Comparison of ENCODE assay signal across 15 cellular contexts in the genomic region with DNA sequence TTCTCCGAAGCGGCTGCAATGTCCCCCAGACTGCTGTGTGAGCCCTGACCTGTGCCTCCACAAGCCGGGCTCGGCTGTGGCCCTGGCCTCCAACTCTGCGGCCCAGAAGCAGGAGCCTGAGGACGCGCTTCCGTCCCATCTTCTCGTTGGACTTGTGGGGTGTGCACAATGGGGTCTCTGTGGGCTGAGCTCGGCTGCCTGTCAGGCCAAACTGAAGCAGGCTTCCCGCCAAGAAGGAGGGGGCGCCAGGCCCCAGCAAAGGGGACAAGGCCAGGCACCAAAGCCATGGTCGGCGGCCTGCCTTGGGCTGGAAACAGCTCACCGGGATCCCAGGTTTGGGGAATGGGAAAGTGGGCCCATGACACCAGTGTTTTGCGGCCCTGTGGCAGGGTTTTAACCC. TPM values are rescaled to one million over a fixed set of nuclear protein-coding genes. Genes with fewer than 3 reads are reported as not detected.
DNase-seq lines count a peak whose midpoint lies in the region; ATAC-seq and TF ChIP-seq lines count a peak whose summit lies in the region.
"Had no signal": no experiment of that assay in that cellular context is flagged by ENCODE, and none has a peak within 500 bp of the region (broad histone marks: within the 10 kb centered on the region; RNA-seq: fewer than 3 reads in every experiment).

No MANE protein-coding gene starts in this region.

- H3K4me3 ChIP-seq in spleen = peak overlapping the region in 4 of 8 donors; percentile 4 to 60 (median 8)
- H3K4me3 ChIP-seq: suprapubic skin had no signal

- DNase-seq in activated CD4-positive, alpha-beta T cell treated with anti-CD3 and anti-CD28 coated beads for 36 hours = no peak
- DNase-seq in activated CD4-positive, alpha-beta T cell treated with anti-CD3 and anti-CD28 coated beads, Interleukin-2, amount 50 U/mL, for 1 hour = no peak
- no peak for DNase-seq in activated CD8-positive, alpha-beta T cell treated with anti-CD3 and anti-CD28 coated beads, Interleukin-2, amount 10 ng/mL, durations not matched to agents 7 days and 5 days
- DNase-seq in globus pallidus (ENCODE audit: low spot score) (peak; percentile 72), spleen (no peak), cerebellum (ENCODE audit: low spot score) (no peak), foreskin melanocyte (no peak), NCI-H69 (lab: John Stamatoyannopoulos, UW) (no peak)
- DNase-seq: 8988T; activated CD4-positive, alpha-beta T cell treated with anti-CD3 and anti-CD28 coated beads for 4 hours; activated gamma-delta T cell treated with Interleukin-2 at 50 U/mL for 16 hours; immature natural killer cell; NCI-H345; PC-3 had no signal

- peaks cover 38% of the 10 kb centered on the region for H3K36me3 Mint-ChIP-seq in activated CD4-positive, alpha-beta T cell treated with anti-CD3 and anti-CD28 coated beads for 36 hours (ENCODE audit: low read depth)
- H3K36me3 Mint-ChIP-seq in activated CD8-positive, alpha-beta T cell treated with anti-CD3 and anti-CD28 coated beads, Interleukin-2, amount 10 ng/mL, durations not matched to agents 7 days and 5 days (ENCODE audit: low read depth) = peaks cover 54% of the 10 kb centered on the region

- H3K27ac Mint-ChIP-seq in activated CD4-positive, alpha-beta T cell treated with anti-CD3 and anti-CD28 coated beads for 36 hours = peak overlapping the region; percentile 43
- peak overlapping the region; percentile 46 for H3K27ac Mint-ChIP-seq in activated CD8-positive, alpha-beta T cell treated with anti-CD3 and anti-CD28 coated beads, Interleukin-2, amount 10 ng/mL, durations not matched to agents 7 days and 5 days

- ATAC-seq in activated CD4-positive, alpha-beta T cell treated with anti-CD3 and anti-CD28 coated beads for 36 hours = no peak
- no peak for ATAC-seq in activated CD8-positive, alpha-beta T cell treated with anti-CD3 and anti-CD28 coated beads, Interleukin-2, amount 10 ng/mL, durations not matched to agents 7 days and 5 days
- ATAC-seq: PC-3 had no signal

- TF ChIP-seq CTCF in spleen (IDR thresholded peaks at IDR 0.05 in 8 of 11, conservative IDR thresholded peaks at IDR 0.05 in 3 of 11) = no peak

- no peaks in the 10 kb centered on the region for H3K9me3 Mint-ChIP-seq in activated CD4-positive, alpha-beta T cell treated with anti-CD3 and anti-CD28 coated beads for 36 hours (ENCODE audit: low read depth)
- no peaks in the 10 kb centered on the region for H3K9me3 Mint-ChIP-seq in activated CD8-positive, alpha-beta T cell treated with anti-CD3 and anti-CD28 coated beads, Interleukin-2, amount 10 ng/mL, durations not matched to agents 7 days and 5 days (ENCODE audit: insufficient read depth)
- H3K9me3 Mint-ChIP-seq: immature natural killer cell had no signal

- H3K9me3 ChIP-seq in spleen = no peaks in the 10 kb centered on the region
- H3K9me3 ChIP-seq: suprapubic skin had no signal

- H3K4me1 ChIP-seq in spleen = peaks cover 62 to 90% (median 83%) of the 10 kb centered on the region in 6 donors

- peaks cover 70% of the 10 kb centered on the region for H3K4me1 Mint-ChIP-seq in activated CD4-positive, alpha-beta T cell treated with anti-CD3 and anti-CD28 coated beads for 36 hours
- H3K4me1 Mint-ChIP-seq in activated CD8-positive, alpha-beta T cell treated with anti-CD3 and anti-CD28 coated beads, Interleukin-2, amount 10 ng/mL, durations not matched to agents 7 days and 5 days (ENCODE audit: low read depth) = peaks cover 72% of the 10 kb centered on the region

- no peak overlapping the region for H3K4me3 Mint-ChIP-seq in activated CD4-positive, alpha-beta T cell treated with anti-CD3 and anti-CD28 coated beads for 36 hours
- H3K4me3 Mint-ChIP-seq in activated CD8-positive, alpha-beta T cell treated with anti-CD3 and anti-CD28 coated beads, Interleukin-2, amount 10 ng/mL, durations not matched to agents 7 days and 5 days = no peak overlapping the region

- H3K27ac ChIP-seq in spleen = peak overlapping the region; percentile 85 to 100 (median 96)

- intact Hi-C loops in activated CD4-positive, alpha-beta T cell treated with anti-CD3 and anti-CD28 coated beads for 36 hours (cut with DNase I, micrococcal nuclease) = no loop called here
- intact Hi-C loops in spleen (cut with DNase I; ENCODE audit: low total_unique reads) = no loop called here

- peaks cover 0 to 51% (median 16%) of the 10 kb centered on the region in 6 donors for H3K36me3 ChIP-seq in spleen

- no peaks in the 10 kb centered on the region for H3K27me3 ChIP-seq in spleen (replicated peaks in 1 of 7)
- H3K27me3 ChIP-seq: suprapubic skin had no signal

- no peak for TF ChIP-seq POLR2A in spleen (IDR thresholded peaks at IDR 0.05)

- POLR2A ChIA-PET in activated CD4-positive, alpha-beta T cell treated with anti-CD3 and anti-CD28 coated beads for 36 hours (lab: Charles Lee) = no interaction called here
- POLR2A ChIA-PET in activated CD8-positive, alpha-beta T cell treated with anti-CD3 and anti-CD28 coated beads, Interleukin-2, amount 10 ng/mL, durations not matched to agents 7 days and 5 days (lab: Charles Lee) = interaction anchor here (1.6 kb wide), 1 partner anchor 9 kb away, joined by 8 read pairs; no protein-coding TSS in a partner anchor

- no peaks in the 10 kb centered on the region for H3K27me3 Mint-ChIP-seq in activated CD4-positive, alpha-beta T cell treated with anti-CD3 and anti-CD28 coated beads for 36 hours
- no peaks in the 10 kb centered on the region for H3K27me3 Mint-ChIP-seq in activated CD8-positive, alpha-beta T cell treated with anti-CD3 and anti-CD28 coated beads, Interleukin-2, amount 10 ng/mL, durations not matched to agents 7 days and 5 days (ENCODE audit: low read depth)

- CTCF ChIA-PET in activated CD4-positive, alpha-beta T cell treated with anti-CD3 and anti-CD28 coated beads for 36 hours (lab: Charles Lee) = interaction anchor here (3.6 kb wide), 1 partner anchor 12 kb away, joined by 14 read pairs; no protein-coding TSS in a partner anchor
- CTCF ChIA-PET in activated CD8-positive, alpha-beta T cell treated with anti-CD3 and anti-CD28 coated beads, Interleukin-2, amount 10 ng/mL, durations not matched to agents 7 days and 5 days (lab: Charles Lee) = interaction anchor here (0.9 to 1.8 kb wide), 2 partner anchors 9 to 11 kb away, joined by 3 to 5 read pairs; no protein-coding TSS in a partner anchor

- WGBS in spleen, 5 donors = 72 to 91% (median 75%) methylated on average over 11 to 16 of the region's 16 CpGs

RNA-seq across cellular contexts. Expression of a gene that starts 4.1 kb away (rescaled TPM):
- 10 to 100 TPM; 70.0 to 79.4 TPM for total RNA-seq in activated CD4-positive, alpha-beta T cell treated with anti-CD3 and anti-CD28 coated beads for 36 hours
- 10 to 100 TPM; 86.6 to 94.1 TPM for total RNA-seq in activated CD8-positive, alpha-beta T cell treated with anti-CD3 and anti-CD28 coated beads, Interleukin-2, amount 10 ng/mL, durations not matched to agents 7 days and 5 days
- total RNA-seq in spleen (100 to 1,000 TPM in 4 of 7 donors, 10 to 100 TPM in 3; 88.6 to 140 (median 117) TPM), cerebellum (35.2 TPM)
- polyA plus RNA-seq in spleen = 10 to 100 TPM in 1 of 3 donors, 1 to 10 TPM in 2; 4.9 to 27.2 (median 8.3) TPM

RNA-seq across cellular contexts. Expression of a gene that starts 58.9 kb away (rescaled TPM):
- 10 to 100 TPM; 62.7 TPM for total RNA-seq in activated CD4-positive, alpha-beta T cell treated with anti-CD3 and anti-CD28 coated beads for 36 hours
- total RNA-seq in activated CD8-positive, alpha-beta T cell treated with anti-CD3 and anti-CD28 coated beads, Interleukin-2, amount 10 ng/mL, durations not matched to agents 7 days and 5 days = 10 to 100 TPM; 86.8 to 89.2 TPM
- total RNA-seq in spleen (10 to 100 TPM; 74.6 to 92.1 (median 87.8) TPM), cerebellum (18.4 TPM)
- 10 to 100 TPM; 35.0 to 58.9 (median 52.6) TPM for polyA plus RNA-seq in spleen
